ENCODE assay signal across 3 cellular contexts in the genomic region with DNA sequence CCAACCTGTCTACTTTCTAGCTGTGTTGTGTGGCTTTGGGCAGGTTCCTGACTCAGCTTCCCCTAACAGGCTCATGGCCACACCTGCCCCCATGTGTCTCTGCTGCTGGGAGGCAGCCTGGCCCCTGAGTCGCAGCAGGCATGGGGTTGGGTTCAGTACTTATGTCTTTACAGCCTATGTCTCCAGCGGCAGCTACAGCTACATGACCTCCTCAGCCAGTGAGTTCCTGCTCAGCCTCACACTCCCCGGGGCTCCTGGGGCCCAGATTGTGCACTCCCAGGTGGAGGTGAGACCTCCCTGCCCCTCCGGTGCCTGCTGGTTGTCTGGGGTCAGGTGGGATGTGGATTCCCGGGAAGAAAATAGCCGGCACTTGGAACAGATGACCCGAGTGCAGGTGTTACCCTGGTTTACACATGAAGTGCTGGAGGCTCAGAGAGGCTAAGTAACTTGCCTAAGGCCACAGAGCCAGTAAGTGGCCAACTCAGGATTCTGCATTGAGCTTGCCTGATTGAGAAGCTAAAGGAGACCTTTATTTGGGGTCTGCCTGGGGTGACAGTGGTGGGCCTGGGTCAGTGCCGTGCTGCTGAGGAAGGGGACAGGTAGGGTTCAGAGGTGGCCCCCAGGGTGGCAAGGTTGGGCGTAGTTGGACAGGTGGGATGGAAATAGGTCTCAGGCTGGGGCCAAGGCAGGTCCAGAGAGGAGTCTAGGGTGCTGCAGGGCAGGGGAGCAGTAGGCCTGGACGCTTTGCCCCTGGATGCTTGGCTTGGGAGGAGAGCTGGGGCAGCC.
TF ChIP-seq lines count a peak whose summit lies in the region.

No MANE protein-coding gene starts in this region.

TF ChIP-seq in A549, 52 proteins besides CTCF, POLR2A, EP300 and RAD21:
- TF ChIP-seq ZFP36 (IDR thresholded peaks at IDR 0.05; ENCODE audit: borderline replicate concordance, partially characterized antibody): peak; percentile 4
- TF ChIP-seq, protein P1, sequence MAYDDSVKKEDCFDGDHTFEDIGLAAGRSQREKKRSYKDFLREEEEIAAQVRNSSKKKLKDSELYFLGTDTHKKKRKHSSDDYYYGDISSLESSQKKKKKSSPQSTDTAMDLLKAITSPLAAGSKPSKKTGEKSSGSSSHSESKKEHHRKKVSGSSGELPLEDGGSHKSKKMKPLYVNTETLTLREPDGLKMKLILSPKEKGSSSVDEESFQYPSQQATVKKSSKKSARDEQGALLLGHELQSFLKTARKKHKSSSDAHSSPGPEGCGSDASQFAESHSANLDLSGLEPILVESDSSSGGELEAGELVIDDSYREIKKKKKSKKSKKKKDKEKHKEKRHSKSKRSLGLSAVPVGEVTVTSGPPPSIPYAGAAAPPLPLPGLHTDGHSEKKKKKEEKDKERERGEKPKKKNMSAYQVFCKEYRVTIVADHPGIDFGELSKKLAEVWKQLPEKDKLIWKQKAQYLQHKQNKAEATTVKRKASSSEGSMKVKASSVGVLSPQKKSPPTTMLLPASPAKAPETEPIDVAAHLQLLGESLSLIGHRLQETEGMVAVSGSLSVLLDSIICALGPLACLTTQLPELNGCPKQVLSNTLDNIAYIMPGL (CRISPR knock-in tag; IDR thresholded peaks at IDR 0.05; ENCODE audit: borderline replicate concordance): no peak

TF ChIP-seq in GM23338, 12 proteins besides CTCF, POLR2A, EP300 and RAD21 (continues in another document):
- TF ChIP-seq, protein P2, sequence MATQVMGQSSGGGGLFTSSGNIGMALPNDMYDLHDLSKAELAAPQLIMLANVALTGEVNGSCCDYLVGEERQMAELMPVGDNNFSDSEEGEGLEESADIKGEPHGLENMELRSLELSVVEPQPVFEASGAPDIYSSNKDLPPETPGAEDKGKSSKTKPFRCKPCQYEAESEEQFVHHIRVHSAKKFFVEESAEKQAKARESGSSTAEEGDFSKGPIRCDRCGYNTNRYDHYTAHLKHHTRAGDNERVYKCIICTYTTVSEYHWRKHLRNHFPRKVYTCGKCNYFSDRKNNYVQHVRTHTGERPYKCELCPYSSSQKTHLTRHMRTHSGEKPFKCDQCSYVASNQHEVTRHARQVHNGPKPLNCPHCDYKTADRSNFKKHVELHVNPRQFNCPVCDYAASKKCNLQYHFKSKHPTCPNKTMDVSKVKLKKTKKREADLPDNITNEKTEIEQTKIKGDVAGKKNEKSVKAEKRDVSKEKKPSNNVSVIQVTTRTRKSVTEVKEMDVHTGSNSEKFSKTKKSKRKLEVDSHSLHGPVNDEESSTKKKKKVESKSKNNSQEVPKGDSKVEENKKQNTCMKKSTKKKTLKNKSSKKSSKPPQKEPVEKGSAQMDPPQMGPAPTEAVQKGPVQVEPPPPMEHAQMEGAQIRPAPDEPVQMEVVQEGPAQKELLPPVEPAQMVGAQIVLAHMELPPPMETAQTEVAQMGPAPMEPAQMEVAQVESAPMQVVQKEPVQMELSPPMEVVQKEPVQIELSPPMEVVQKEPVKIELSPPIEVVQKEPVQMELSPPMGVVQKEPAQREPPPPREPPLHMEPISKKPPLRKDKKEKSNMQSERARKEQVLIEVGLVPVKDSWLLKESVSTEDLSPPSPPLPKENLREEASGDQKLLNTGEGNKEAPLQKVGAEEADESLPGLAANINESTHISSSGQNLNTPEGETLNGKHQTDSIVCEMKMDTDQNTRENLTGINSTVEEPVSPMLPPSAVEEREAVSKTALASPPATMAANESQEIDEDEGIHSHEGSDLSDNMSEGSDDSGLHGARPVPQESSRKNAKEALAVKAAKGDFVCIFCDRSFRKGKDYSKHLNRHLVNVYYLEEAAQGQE (IDR thresholded peaks at IDR 0.05; ENCODE audit: unreplicated experiment): no peak
- TF ChIP-seq ZNF114 (CRISPR knock-in tag; IDR thresholded peaks at IDR 0.05): no peak
- TF ChIP-seq EZH2phosphoT487 (IDR thresholded peaks at IDR 0.05; ENCODE audit: unreplicated experiment): no peak
- TF ChIP-seq JUNB (IDR thresholded peaks at IDR 0.05; ENCODE audit: unreplicated experiment): no peak
- TF ChIP-seq EZH2 (IDR thresholded peaks at IDR 0.05; ENCODE audit: low read depth, unreplicated experiment): no peak
- TF ChIP-seq, protein P3, sequence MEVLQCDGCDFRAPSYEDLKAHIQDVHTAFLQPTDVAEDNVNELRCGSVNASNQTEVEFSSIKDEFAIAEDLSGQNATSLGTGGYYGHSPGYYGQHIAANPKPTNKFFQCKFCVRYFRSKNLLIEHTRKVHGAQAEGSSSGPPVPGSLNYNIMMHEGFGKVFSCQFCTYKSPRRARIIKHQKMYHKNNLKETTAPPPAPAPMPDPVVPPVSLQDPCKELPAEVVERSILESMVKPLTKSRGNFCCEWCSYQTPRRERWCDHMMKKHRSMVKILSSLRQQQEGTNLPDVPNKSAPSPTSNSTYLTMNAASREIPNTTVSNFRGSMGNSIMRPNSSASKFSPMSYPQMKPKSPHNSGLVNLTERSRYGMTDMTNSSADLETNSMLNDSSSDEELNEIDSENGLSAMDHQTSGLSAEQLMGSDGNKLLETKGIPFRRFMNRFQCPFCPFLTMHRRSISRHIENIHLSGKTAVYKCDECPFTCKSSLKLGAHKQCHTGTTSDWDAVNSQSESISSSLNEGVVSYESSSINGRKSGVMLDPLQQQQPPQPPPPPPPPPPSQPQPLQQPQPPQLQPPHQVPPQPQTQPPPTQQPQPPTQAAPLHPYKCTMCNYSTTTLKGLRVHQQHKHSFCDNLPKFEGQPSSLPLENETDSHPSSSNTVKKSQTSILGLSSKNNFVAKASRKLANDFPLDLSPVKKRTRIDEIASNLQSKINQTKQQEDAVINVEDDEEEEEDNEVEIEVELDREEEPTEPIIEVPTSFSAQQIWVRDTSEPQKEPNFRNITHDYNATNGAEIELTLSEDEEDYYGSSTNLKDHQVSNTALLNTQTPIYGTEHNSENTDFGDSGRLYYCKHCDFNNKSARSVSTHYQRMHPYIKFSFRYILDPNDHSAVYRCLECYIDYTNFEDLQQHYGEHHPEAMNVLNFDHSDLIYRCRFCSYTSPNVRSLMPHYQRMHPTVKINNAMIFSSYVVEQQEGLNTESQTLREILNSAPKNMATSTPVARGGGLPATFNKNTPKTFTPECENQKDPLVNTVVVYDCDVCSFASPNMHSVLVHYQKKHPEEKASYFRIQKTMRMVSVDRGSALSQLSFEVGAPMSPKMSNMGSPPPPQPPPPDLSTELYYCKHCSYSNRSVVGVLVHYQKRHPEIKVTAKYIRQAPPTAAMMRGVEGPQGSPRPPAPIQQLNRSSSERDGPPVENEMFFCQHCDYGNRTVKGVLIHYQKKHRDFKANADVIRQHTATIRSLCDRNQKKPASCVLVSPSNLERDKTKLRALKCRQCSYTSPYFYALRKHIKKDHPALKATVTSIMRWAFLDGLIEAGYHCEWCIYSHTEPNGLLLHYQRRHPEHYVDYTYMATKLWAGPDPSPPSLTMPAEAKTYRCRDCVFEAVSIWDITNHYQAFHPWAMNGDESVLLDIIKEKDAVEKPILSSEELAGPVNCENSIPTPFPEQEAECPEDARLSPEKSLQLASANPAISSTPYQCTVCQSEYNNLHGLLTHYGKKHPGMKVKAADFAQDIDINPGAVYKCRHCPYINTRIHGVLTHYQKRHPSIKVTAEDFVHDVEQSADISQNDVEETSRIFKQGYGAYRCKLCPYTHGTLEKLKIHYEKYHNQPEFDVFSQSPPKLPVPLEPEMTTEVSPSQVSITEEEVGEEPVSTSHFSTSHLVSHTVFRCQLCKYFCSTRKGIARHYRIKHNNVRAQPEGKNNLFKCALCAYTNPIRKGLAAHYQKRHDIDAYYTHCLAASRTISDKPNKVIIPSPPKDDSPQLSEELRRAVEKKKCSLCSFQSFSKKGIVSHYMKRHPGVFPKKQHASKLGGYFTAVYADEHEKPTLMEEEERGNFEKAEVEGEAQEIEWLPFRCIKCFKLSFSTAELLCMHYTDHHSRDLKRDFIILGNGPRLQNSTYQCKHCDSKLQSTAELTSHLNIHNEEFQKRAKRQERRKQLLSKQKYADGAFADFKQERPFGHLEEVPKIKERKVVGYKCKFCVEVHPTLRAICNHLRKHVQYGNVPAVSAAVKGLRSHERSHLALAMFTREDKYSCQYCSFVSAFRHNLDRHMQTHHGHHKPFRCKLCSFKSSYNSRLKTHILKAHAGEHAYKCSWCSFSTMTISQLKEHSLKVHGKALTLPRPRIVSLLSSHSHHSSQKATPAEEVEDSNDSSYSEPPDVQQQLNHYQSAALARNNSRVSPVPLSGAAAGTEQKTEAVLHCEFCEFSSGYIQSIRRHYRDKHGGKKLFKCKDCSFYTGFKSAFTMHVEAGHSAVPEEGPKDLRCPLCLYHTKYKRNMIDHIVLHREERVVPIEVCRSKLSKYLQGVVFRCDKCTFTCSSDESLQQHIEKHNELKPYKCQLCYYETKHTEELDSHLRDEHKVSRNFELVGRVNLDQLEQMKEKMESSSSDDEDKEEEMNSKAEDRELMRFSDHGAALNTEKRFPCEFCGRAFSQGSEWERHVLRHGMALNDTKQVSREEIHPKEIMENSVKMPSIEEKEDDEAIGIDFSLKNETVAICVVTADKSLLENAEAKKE (CRISPR knock-in tag; IDR thresholded peaks at IDR 0.05): no peak
- no peak for TF ChIP-seq STAT1 (IDR thresholded peaks at IDR 0.05; ENCODE audit: unreplicated experiment)
- TF ChIP-seq NANOG (IDR thresholded peaks at IDR 0.05; ENCODE audit: borderline replicate concordance): no peak

TF ChIP-seq in K562, 482 proteins besides CTCF, POLR2A, EP300 and RAD21:
- TF ChIP-seq ZFP36 (IDR thresholded peaks at IDR 0.05; ENCODE audit: low read depth, low read length, partially characterized antibody) (peak; percentile 77), ZNF324 (CRISPR knock-in tag; IDR thresholded peaks at IDR 0.05) (no peak), BCOR (IDR thresholded peaks at IDR 0.05) (peak; percentile 21; the same call in 1 of the 2 replicates), ZNF121 (CRISPR knock-in tag; conservative IDR thresholded peaks at IDR 0.05) (peak; percentile 61; the same call in 1 of the 2 replicates), NCOA4 (IDR thresholded peaks at IDR 0.05; ENCODE audit: partially characterized antibody) (no peak), GTF2A2 (tag; IDR thresholded peaks at IDR 0.05) (no peak)
